Comparison of ENCODE assay signal across 9 cellular contexts in genomic region chr12:27534060-27534764, GRCh38. TPM values are rescaled to one million over a fixed set of nuclear protein-coding genes. Genes with fewer than 3 reads are reported as not detected.
A peak's percentile ranks its signal among the peaks of the same experiment; 100 is the strongest.
DNase-seq lines count a peak whose midpoint lies in the region; ATAC-seq and TF ChIP-seq lines count a peak whose summit lies in the region.
"Had no signal": no experiment of that assay in that cellular context is flagged by ENCODE, and none has a peak within 500 bp of the region (broad histone marks: within the 10 kb centered on the region; RNA-seq: fewer than 3 reads in every experiment).

No MANE protein-coding gene starts in this region.

- no peaks in the 10 kb centered on the region for H3K9me2 ChIP-seq in DOHH2 (replicated peaks; ENCODE audit: control insufficient read depth, low read length)

- H4K20me1 ChIP-seq in DOHH2 (ENCODE audit: control insufficient read depth, insufficient read depth, low read depth, low read length): no peaks in the 10 kb centered on the region

- no peaks in the 10 kb centered on the region for H3K36me3 ChIP-seq in DOHH2 (ENCODE audit: control insufficient read depth, low read length)

- no peak overlapping the region for H3K27ac Mint-ChIP-seq in effector memory CD8-positive, alpha-beta T cell

- no peaks in the 10 kb centered on the region for H3K79me2 ChIP-seq in DOHH2 (ENCODE audit: control insufficient read depth, low read length)

- H3K9me3 ChIP-seq in DOHH2 (ENCODE audit: control insufficient read depth, insufficient read depth, low read length): no peaks in the 10 kb centered on the region

- H3K9me3 Mint-ChIP-seq in effector memory CD8-positive, alpha-beta T cell: no peaks in the 10 kb centered on the region
- H3K9me3 Mint-ChIP-seq: IgD-negative memory B cell had no signal

- H3K4me1 ChIP-seq in DOHH2 (ENCODE audit: control insufficient read depth, low read length): peaks cover 42% of the 10 kb centered on the region

- no peaks in the 10 kb centered on the region for H3K27me3 ChIP-seq in DOHH2 (ENCODE audit: control insufficient read depth, low read length)

- TF ChIP-seq CTCF in DOHH2 (IDR thresholded peaks at IDR 0.05; ENCODE audit: low read depth, low read length, poor library complexity, severe bottlenecking) (no peak), foreskin fibroblast (IDR thresholded peaks at IDR 0.05; ENCODE audit: low read depth, low read length) (no peak)

- H3K4me3 ChIP-seq in DOHH2 (ENCODE audit: low read length) (peak overlapping the region; percentile 53), foreskin fibroblast (ENCODE audit: low read depth in 1 of 2, low read length in 2 of 2) (no peak overlapping the region)

- ATAC-seq in GM19452 (IDR thresholded peaks at IDR 0.05; ENCODE audit: unreplicated experiment) (peak; percentile 61), GM21381 (IDR thresholded peaks at IDR 0.05; ENCODE audit: unreplicated experiment) (no peak)
- ATAC-seq in effector memory CD8-positive, alpha-beta T cell (replicated peaks): peak; percentile 82

- H3K4me3 Mint-ChIP-seq in effector memory CD8-positive, alpha-beta T cell: no peak overlapping the region

- H3K27me3 Mint-ChIP-seq in effector memory CD8-positive, alpha-beta T cell: peaks cover 5 to 14% of the 10 kb centered on the region in 2 donors

- H3K4me2 ChIP-seq in DOHH2 (ENCODE audit: low read length): peak overlapping the region; percentile 69

- 0 out of 2 replicates have a peak, but pooled peaks cover 6% of the 10 kb centered on the region for H3F3A ChIP-seq in DOHH2 (ENCODE audit: control insufficient read depth, insufficient read depth)

- no peaks in the 10 kb centered on the region for H3K36me3 Mint-ChIP-seq in effector memory CD8-positive, alpha-beta T cell (ENCODE audit: insufficient read depth)
- H3K36me3 Mint-ChIP-seq: IgD-negative memory B cell had no signal

- H3K4me1 Mint-ChIP-seq in effector memory CD8-positive, alpha-beta T cell (ENCODE audit: low read depth in 2 of 2): peaks cover 9 to 15% of the 10 kb centered on the region in 2 donors

- peak; percentile 50 for DNase-seq in HT1080 (ENCODE audit: low read depth)
- DNase-seq in effector memory CD8-positive, alpha-beta T cell: no peak
- DNase-seq in HUDEP-2 (lab: John Stamatoyannopoulos, UW; ENCODE audit: unreplicated experiment in 76 of 76): no peak
- no peak for DNase-seq in NCI-H1092 (lab: John Stamatoyannopoulos, UW)
- no peak for DNase-seq in foreskin fibroblast

- peak overlapping the region; percentile 31 for H3K27ac ChIP-seq in DOHH2 (ENCODE audit: low read depth, low read length)

RNA-seq across cellular contexts. Expression of gene PPFIBP1, which starts 10.2 kb away (rescaled TPM):
- 86.7 and 105 TPM in 2 replicates for total RNA-seq in HT1080 (2014; rRNA removed; shearing (Covaris generic))
- 106 and 155 TPM in 2 replicates for polyA plus RNA-seq in HT1080 (2015; cell fraction: cytosol; rRNA removed)
- 351 and 401 TPM in 2 replicates for polyA plus RNA-seq in HT1080 (2015; cell fraction: nucleus; rRNA removed)
